Comparison of ENCODE assay signal across 25 cellular contexts in genomic region chr2:78439122-78439521, GRCh38.
DNase-seq lines count a peak whose midpoint lies in the region; ATAC-seq, FAIRE-seq and TF ChIP-seq lines count a peak whose summit lies in the region.
"Had no signal": no experiment of that assay in that cellular context is flagged by ENCODE, and none has a peak within 500 bp of the region (broad histone marks: within the 10 kb centered on the region; RNA-seq: fewer than 3 reads in every experiment).

No MANE protein-coding gene starts in this region.

- intact Hi-C loops in Right ventricle myocardium superior (cut with DNase I): no loop called here

- no peaks in the 10 kb centered on the region for H3K9me2 ChIP-seq in MM.1S (replicated peaks; ENCODE audit: insufficient read depth, low read length)

- H3K4me1 ChIP-seq in MM.1S (ENCODE audit: low read length): no peaks in the 10 kb centered on the region
- H3K4me1 ChIP-seq: Peyer's patch, SJCRH30 had no signal

- no peak for FAIRE-seq in H54 (lab: Jason Lieb, UNC)
- FAIRE-seq: K562 had no signal

- H3K4me2 ChIP-seq in MM.1S (ENCODE audit: low read depth, low read length): no peak overlapping the region

- no peak overlapping the region for H3K4me3 ChIP-seq in MM.1S (ENCODE audit: low read length)
- H3K4me3 ChIP-seq: K562, Peyer's patch, SJCRH30 had no signal

- no peak overlapping the region for H3K27ac ChIP-seq in MM.1S (ENCODE audit: low read length)
- H3K27ac ChIP-seq: Peyer's patch, SJCRH30 had no signal

- H3K9ac ChIP-seq in MM.1S (ENCODE audit: low read length): no peak overlapping the region

- H3K36me3 ChIP-seq in MM.1S (replicated peaks; ENCODE audit: insufficient read depth, low read length): no peaks in the 10 kb centered on the region
- H3K36me3 ChIP-seq: Peyer's patch, SJCRH30 had no signal

- ATAC-seq in GM18867 (IDR thresholded peaks at IDR 0.05; ENCODE audit: unreplicated experiment) (peak; percentile 78), HG02852 (IDR thresholded peaks at IDR 0.05; ENCODE audit: unreplicated experiment) (peak; percentile 93), HG03378 (IDR thresholded peaks at IDR 0.05; ENCODE audit: unreplicated experiment) (no peak), Right ventricle myocardium superior (ENCODE audit: poor library complexity) (no peak)
- ATAC-seq: K562, SK-N-SH treated with all-trans-retinoic acid at 6 μM for 48 hours, T-helper 17 cell had no signal

- H4K20me1 ChIP-seq in MM.1S (ENCODE audit: insufficient read depth, low read length): no peaks in the 10 kb centered on the region

- no peak for TF ChIP-seq POLR2A in H54 (IDR thresholded peaks at IDR 0.05; ENCODE audit: low read depth, low read length)

- no peak overlapping the region for H2AFZ ChIP-seq in MM.1S (ENCODE audit: low read length)

- H3F3A ChIP-seq in MM.1S (ENCODE audit: insufficient read depth, low read length): no peaks in the 10 kb centered on the region

- H3K27me3 ChIP-seq in MM.1S (replicated peaks; ENCODE audit: insufficient read depth, low read length): no peaks in the 10 kb centered on the region
- H3K27me3 ChIP-seq: Peyer's patch, SJCRH30 had no signal

- TF ChIP-seq CTCF in GM10266 (IDR thresholded peaks at IDR 0.05; ENCODE audit: control insufficient read depth, insufficient read depth, low read depth, missing control alignments) (no peak), MM.1S (IDR thresholded peaks at IDR 0.05; ENCODE audit: low read length) (no peak)

- no peaks in the 10 kb centered on the region for H3K79me2 ChIP-seq in MM.1S (ENCODE audit: low read length)

- DNase-seq in GM10266 (ENCODE audit: extremely low spot score) (peak; percentile 2), MM.1S (peak; percentile 39), NCI-H446 treated with DMSO at 0.1 percent for 48 hours (lab: John Stamatoyannopoulos, UW) (no peak), H54 (ENCODE audit: insufficient read length, low spot score) (no peak), Right ventricle myocardium superior (no peak)
- DNase-seq: Calu3, DMS79 treated with DMSO at 0.1 percent for 48 hours, GF-D8, Kasumi-1, MV-4-11, NCI-H1105 treated with DMSO at 0.1 percent for 48 hours, NCI-H146, NCI-H1930, NCI-H446, NCI-H526, OCI-M1, Peyer's patch, SJCRH30, T-helper 17 cell, T1000 had no signal

- H3K9me3 ChIP-seq in MM.1S (replicated peaks; ENCODE audit: insufficient read depth, low read length): no peaks in the 10 kb centered on the region
- H3K9me3 ChIP-seq: Peyer's patch, SJCRH30 had no signal

Comparison
In these comparisons a context has a peak if more than half of its experiments do, and no peak if none do; other contexts are left out.
1. DNase-seq: peak in GM10266 (single experiment) and MM.1S (single experiment); none in NCI-H446 treated with DMSO at 0.1 percent for 48 hours (single experiment), H54 (single experiment) and Right ventricle myocardium superior (single experiment).
2. ATAC-seq: peak in GM18867 (single experiment) and HG02852 (single experiment); none in HG03378 (single experiment) and Right ventricle myocardium superior (single experiment).